1 cellular context compared by ENCODE assay signal in genomic region chr6:12096342-12096741, GRCh38.
TF ChIP-seq lines count a peak whose summit lies in the region.

No MANE protein-coding gene starts in this region.

TF ChIP-seq in GM12878, 131 proteins besides CTCF, POLR2A, EP300 and RAD21 (continued from another document):
- no peak for TF ChIP-seq NKRF (conservative IDR thresholded peaks at IDR 0.05)
- TF ChIP-seq, protein P1, sequence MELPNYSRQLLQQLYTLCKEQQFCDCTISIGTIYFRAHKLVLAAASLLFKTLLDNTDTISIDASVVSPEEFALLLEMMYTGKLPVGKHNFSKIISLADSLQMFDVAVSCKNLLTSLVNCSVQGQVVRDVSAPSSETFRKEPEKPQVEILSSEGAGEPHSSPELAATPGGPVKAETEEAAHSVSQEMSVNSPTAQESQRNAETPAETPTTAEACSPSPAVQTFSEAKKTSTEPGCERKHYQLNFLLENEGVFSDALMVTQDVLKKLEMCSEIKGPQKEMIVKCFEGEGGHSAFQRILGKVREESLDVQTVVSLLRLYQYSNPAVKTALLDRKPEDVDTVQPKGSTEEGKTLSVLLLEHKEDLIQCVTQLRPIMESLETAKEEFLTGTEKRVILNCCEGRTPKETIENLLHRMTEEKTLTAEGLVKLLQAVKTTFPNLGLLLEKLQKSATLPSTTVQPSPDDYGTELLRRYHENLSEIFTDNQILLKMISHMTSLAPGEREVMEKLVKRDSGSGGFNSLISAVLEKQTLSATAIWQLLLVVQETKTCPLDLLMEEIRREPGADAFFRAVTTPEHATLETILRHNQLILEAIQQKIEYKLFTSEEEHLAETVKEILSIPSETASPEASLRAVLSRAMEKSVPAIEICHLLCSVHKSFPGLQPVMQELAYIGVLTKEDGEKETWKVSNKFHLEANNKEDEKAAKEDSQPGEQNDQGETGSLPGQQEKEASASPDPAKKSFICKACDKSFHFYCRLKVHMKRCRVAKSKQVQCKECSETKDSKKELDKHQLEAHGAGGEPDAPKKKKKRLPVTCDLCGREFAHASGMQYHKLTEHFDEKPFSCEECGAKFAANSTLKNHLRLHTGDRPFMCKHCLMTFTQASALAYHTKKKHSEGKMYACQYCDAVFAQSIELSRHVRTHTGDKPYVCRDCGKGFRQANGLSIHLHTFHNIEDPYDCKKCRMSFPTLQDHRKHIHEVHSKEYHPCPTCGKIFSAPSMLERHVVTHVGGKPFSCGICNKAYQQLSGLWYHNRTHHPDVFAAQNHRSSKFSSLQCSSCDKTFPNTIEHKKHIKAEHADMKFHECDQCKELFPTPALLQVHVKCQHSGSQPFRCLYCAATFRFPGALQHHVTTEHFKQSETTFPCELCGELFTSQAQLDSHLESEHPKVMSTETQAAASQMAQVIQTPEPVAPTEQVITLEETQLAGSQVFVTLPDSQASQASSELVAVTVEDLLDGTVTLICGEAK (IDR thresholded peaks at IDR 0.05; ENCODE audit: borderline replicate concordance), result no peak
- no peak for TF ChIP-seq MYB (IDR thresholded peaks at IDR 0.05; ENCODE audit: borderline replicate concordance, low read depth, low read length)
- no peak for TF ChIP-seq HSF1 (IDR thresholded peaks at IDR 0.05; ENCODE audit: low read depth, low read length)
